Comparison of ENCODE assay signal across 1 cellular context in the genomic region with DNA sequence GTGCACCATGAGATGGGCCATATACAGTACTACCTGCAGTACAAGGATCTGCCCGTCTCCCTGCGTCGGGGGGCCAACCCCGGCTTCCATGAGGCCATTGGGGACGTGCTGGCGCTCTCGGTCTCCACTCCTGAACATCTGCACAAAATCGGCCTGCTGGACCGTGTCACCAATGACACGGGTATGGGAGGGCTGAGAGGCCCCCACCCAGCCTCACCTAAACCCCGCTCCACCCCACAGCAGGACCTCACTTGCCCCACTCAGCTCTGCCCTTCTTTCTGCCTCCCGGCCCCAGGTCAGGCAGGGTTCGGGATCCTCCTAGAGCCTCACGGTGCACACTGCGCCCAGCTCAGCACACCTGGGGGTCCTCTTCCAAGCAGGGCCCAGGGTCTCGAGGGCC.
TF ChIP-seq lines count a peak whose summit lies in the region.

No MANE protein-coding gene starts in this region.

TF ChIP-seq in H1, 55 proteins besides CTCF, POLR2A, EP300 and RAD21:
- TF ChIP-seq SIN3A (conservative IDR thresholded peaks at IDR 0.05 in 1 of 2, IDR thresholded peaks at IDR 0.05 in 1 of 2; ENCODE audit: low read depth in 1 of 2, low read length in 2 of 2) (no peak), CHD1 (IDR thresholded peaks at IDR 0.05; ENCODE audit: low read depth, low read length) (no peak), PHF8 (conservative IDR thresholded peaks at IDR 0.05; ENCODE audit: low read depth, low read length) (no peak), MAFK (IDR thresholded peaks at IDR 0.05; ENCODE audit: low read depth, low read length) (no peak), TCF12 (IDR thresholded peaks at IDR 0.05; ENCODE audit: low read depth, low read length) (no peak), SP4 (IDR thresholded peaks at IDR 0.05; ENCODE audit: low read length) (no peak), CTBP2 (IDR thresholded peaks at IDR 0.05; ENCODE audit: borderline replicate concordance, insufficient read depth, insufficient read length, low read length) (no peak), EGR1 (IDR thresholded peaks at IDR 0.05; ENCODE audit: borderline replicate concordance, low read depth, low read length) (no peak), FOSL1 (IDR thresholded peaks at IDR 0.05; ENCODE audit: insufficient read depth, low read depth, low read length) (no peak), YY1 (IDR thresholded peaks at IDR 0.05; ENCODE audit: low read depth, low read length) (no peak), NRF1 (IDR thresholded peaks at IDR 0.05; ENCODE audit: low read depth, low read length) (no peak), KDM4A (IDR thresholded peaks at IDR 0.05; ENCODE audit: low read depth, low read length, severe bottlenecking) (no peak), ZNF274 (IDR thresholded peaks at IDR 0.05; ENCODE audit: borderline replicate concordance, extremely low read depth, low read length) (no peak), JUND (IDR thresholded peaks at IDR 0.05; ENCODE audit: low read length) (no peak), POU5F1 (IDR thresholded peaks at IDR 0.05; ENCODE audit: low read depth, low read length) (no peak)
- TF ChIP-seq, protein P1, sequence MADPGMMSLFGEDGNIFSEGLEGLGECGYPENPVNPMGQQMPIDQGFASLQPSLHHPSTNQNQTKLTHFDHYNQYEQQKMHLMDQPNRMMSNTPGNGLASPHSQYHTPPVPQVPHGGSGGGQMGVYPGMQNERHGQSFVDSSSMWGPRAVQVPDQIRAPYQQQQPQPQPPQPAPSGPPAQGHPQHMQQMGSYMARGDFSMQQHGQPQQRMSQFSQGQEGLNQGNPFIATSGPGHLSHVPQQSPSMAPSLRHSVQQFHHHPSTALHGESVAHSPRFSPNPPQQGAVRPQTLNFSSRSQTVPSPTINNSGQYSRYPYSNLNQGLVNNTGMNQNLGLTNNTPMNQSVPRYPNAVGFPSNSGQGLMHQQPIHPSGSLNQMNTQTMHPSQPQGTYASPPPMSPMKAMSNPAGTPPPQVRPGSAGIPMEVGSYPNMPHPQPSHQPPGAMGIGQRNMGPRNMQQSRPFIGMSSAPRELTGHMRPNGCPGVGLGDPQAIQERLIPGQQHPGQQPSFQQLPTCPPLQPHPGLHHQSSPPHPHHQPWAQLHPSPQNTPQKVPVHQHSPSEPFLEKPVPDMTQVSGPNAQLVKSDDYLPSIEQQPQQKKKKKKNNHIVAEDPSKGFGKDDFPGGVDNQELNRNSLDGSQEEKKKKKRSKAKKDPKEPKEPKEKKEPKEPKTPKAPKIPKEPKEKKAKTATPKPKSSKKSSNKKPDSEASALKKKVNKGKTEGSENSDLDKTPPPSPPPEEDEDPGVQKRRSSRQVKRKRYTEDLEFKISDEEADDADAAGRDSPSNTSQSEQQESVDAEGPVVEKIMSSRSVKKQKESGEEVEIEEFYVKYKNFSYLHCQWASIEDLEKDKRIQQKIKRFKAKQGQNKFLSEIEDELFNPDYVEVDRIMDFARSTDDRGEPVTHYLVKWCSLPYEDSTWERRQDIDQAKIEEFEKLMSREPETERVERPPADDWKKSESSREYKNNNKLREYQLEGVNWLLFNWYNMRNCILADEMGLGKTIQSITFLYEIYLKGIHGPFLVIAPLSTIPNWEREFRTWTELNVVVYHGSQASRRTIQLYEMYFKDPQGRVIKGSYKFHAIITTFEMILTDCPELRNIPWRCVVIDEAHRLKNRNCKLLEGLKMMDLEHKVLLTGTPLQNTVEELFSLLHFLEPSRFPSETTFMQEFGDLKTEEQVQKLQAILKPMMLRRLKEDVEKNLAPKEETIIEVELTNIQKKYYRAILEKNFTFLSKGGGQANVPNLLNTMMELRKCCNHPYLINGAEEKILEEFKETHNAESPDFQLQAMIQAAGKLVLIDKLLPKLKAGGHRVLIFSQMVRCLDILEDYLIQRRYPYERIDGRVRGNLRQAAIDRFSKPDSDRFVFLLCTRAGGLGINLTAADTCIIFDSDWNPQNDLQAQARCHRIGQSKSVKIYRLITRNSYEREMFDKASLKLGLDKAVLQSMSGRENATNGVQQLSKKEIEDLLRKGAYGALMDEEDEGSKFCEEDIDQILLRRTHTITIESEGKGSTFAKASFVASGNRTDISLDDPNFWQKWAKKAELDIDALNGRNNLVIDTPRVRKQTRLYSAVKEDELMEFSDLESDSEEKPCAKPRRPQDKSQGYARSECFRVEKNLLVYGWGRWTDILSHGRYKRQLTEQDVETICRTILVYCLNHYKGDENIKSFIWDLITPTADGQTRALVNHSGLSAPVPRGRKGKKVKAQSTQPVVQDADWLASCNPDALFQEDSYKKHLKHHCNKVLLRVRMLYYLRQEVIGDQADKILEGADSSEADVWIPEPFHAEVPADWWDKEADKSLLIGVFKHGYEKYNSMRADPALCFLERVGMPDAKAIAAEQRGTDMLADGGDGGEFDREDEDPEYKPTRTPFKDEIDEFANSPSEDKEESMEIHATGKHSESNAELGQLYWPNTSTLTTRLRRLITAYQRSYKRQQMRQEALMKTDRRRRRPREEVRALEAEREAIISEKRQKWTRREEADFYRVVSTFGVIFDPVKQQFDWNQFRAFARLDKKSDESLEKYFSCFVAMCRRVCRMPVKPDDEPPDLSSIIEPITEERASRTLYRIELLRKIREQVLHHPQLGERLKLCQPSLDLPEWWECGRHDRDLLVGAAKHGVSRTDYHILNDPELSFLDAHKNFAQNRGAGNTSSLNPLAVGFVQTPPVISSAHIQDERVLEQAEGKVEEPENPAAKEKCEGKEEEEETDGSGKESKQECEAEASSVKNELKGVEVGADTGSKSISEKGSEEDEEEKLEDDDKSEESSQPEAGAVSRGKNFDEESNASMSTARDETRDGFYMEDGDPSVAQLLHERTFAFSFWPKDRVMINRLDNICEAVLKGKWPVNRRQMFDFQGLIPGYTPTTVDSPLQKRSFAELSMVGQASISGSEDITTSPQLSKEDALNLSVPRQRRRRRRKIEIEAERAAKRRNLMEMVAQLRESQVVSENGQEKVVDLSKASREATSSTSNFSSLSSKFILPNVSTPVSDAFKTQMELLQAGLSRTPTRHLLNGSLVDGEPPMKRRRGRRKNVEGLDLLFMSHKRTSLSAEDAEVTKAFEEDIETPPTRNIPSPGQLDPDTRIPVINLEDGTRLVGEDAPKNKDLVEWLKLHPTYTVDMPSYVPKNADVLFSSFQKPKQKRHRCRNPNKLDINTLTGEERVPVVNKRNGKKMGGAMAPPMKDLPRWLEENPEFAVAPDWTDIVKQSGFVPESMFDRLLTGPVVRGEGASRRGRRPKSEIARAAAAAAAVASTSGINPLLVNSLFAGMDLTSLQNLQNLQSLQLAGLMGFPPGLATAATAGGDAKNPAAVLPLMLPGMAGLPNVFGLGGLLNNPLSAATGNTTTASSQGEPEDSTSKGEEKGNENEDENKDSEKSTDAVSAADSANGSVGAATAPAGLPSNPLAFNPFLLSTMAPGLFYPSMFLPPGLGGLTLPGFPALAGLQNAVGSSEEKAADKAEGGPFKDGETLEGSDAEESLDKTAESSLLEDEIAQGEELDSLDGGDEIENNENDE (IDR thresholded peaks at IDR 0.05; ENCODE audit: insufficient replicate concordance, low read length): no peak
